21 cellular contexts compared by ENCODE assay signal in the genomic region with DNA sequence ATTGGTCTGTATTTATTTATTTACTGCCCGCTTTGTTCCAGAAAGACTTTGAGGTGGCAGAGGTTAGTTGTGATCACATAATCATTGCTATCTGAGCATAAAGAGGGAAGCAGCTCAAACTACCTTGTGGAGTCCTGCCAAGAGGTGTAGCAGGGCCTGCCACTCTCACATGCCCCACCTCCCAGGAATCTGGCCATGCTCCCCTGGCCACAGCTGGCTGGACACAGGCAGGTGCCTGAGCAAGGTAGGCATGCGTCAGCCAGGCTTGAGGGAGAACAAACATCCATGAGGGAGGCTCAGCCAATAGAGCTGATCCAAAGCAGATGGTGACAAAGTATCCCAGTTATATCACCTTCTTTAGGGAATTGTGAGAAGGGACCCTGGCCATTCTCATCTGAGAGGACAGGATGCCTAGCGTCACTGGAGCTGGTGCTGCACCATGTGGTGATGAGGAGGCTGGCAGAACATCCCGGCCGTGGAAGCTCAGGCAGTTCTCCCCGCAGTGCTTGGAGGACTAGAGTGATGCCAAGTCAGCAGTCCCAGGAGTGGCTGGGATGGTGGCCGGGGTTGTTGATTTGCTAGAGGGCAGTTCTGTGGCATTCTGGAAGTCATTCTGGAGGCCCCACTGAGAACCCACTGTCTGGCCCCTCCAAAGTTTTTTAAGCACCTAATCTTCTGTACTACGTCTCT. TPM values are rescaled to one million over a fixed set of nuclear protein-coding genes. Genes with fewer than 3 reads are reported as not detected.
DNase-seq lines count a peak whose midpoint lies in the region; ATAC-seq and TF ChIP-seq lines count a peak whose summit lies in the region.
"Had no signal": no experiment of that assay in that cellular context is flagged by ENCODE, and none has a peak within 500 bp of the region (broad histone marks: within the 10 kb centered on the region; RNA-seq: fewer than 3 reads in every experiment).

No MANE protein-coding gene starts in this region.

- CTCF ChIA-PET in activated CD4-positive, alpha-beta T cell treated with anti-CD3 and anti-CD28 coated beads for 36 hours (lab: Charles Lee): interaction anchor here (1.3 kb wide), 1 partner anchor 15 kb away, joined by 4 read pairs; no protein-coding TSS in a partner anchor

- no peak for TF ChIP-seq CTCF in LNCaP clone FGC (IDR thresholded peaks at IDR 0.05; ENCODE audit: control insufficient read depth, extremely low read depth, insufficient read depth)

- H3K4me3 ChIP-seq in LNCaP clone FGC (ENCODE audit: low read depth, low read length): no peak overlapping the region
- H3K4me3 ChIP-seq: cardiac muscle cell had no signal

- H3K9me3 Mint-ChIP-seq in activated CD4-positive, alpha-beta T cell treated with anti-CD3 and anti-CD28 coated beads for 36 hours (ENCODE audit: low read depth): no peaks in the 10 kb centered on the region
- H3K9me3 Mint-ChIP-seq: activated CD4-positive, alpha-beta T cell treated with anti-CD3 and anti-CD28 coated beads, Interleukin-2, amount 10 ng/mL, durations not matched to agents 24 days and 14 days; activated naive CD4-positive, alpha-beta T cell treated with anti-CD3 and anti-CD28 coated beads, Interleukin-2, amount 10 ng/mL, durations not matched to agents 7 days and 5 days; CD8-positive, alpha-beta T cell; dendritic cell treated with granulocyte-macrophage colony-stimulating factor and Interleukin-4, amounts not matched to agents 40 ng/mL and 50 ng/mL, for 4 days had no signal

- no peak overlapping the region for H3K4me3 Mint-ChIP-seq in activated CD4-positive, alpha-beta T cell treated with anti-CD3 and anti-CD28 coated beads for 36 hours
- H3K4me3 Mint-ChIP-seq: activated CD4-positive, alpha-beta T cell treated with anti-CD3 and anti-CD28 coated beads, Interleukin-2, amount 10 ng/mL, durations not matched to agents 24 days and 14 days; activated naive CD4-positive, alpha-beta T cell treated with anti-CD3 and anti-CD28 coated beads, Interleukin-2, amount 10 ng/mL, durations not matched to agents 7 days and 5 days; CD8-positive, alpha-beta T cell; dendritic cell treated with granulocyte-macrophage colony-stimulating factor and Interleukin-4, amounts not matched to agents 40 ng/mL and 50 ng/mL, for 4 days; mesothelial cell of epicardium; nephron had no signal

- no peak for ATAC-seq in activated CD4-positive, alpha-beta T cell treated with anti-CD3 and anti-CD28 coated beads for 36 hours
- ATAC-seq: CD8-positive, alpha-beta T cell had no signal

- intact Hi-C loops in posterior vena cava (cut with DNase I): no loop called here
- intact Hi-C loops in activated CD4-positive, alpha-beta T cell treated with anti-CD3 and anti-CD28 coated beads for 36 hours (cut with DNase I, micrococcal nuclease): no loop called here

- no peak overlapping the region for H3K27ac Mint-ChIP-seq in activated CD4-positive, alpha-beta T cell treated with anti-CD3 and anti-CD28 coated beads for 36 hours
- H3K27ac Mint-ChIP-seq: activated CD4-positive, alpha-beta T cell treated with anti-CD3 and anti-CD28 coated beads, Interleukin-2, amount 10 ng/mL, durations not matched to agents 24 days and 14 days; activated naive CD4-positive, alpha-beta T cell treated with anti-CD3 and anti-CD28 coated beads, Interleukin-2, amount 10 ng/mL, durations not matched to agents 7 days and 5 days; CD8-positive, alpha-beta T cell; dendritic cell treated with granulocyte-macrophage colony-stimulating factor and Interleukin-4, amounts not matched to agents 40 ng/mL and 50 ng/mL, for 4 days; mesothelial cell of epicardium; nephron had no signal

- H3K36me3 Mint-ChIP-seq in activated CD4-positive, alpha-beta T cell treated with anti-CD3 and anti-CD28 coated beads for 36 hours (ENCODE audit: low read depth): no peaks in the 10 kb centered on the region
- H3K36me3 Mint-ChIP-seq: activated naive CD4-positive, alpha-beta T cell treated with anti-CD3 and anti-CD28 coated beads, Interleukin-2, amount 10 ng/mL, durations not matched to agents 7 days and 5 days; CD8-positive, alpha-beta T cell; mesothelial cell of epicardium had no signal

- DNase-seq in DMS53 treated with DMSO at 0.1 percent for 48 hours (lab: John Stamatoyannopoulos, UW; ENCODE audit: unreplicated experiment): peak; percentile 87
- peak; percentile 63 for DNase-seq in LNCaP clone FGC (ENCODE audit: low read depth)
- peak; percentile 51 for DNase-seq in cerebellar cortex (ENCODE audit: low spot score)
- DNase-seq in posterior vena cava (ENCODE audit: low spot score): peak; percentile 46
- DNase-seq in activated CD4-positive, alpha-beta T cell treated with anti-CD3 and anti-CD28 coated beads for 4 hours: no peak
- no peak for DNase-seq in activated CD4-positive, alpha-beta T cell treated with anti-CD3 and anti-CD28 coated beads for 36 hours
- DNase-seq in activated CD8-positive, alpha-beta memory T cell treated with anti-CD3 and anti-CD28 coated beads, Interleukin-2, amount 50 U/mL, for 4 hours: no peak
- DNase-seq: activated CD4-positive, alpha-beta T cell treated with anti-CD3 and anti-CD28 coated beads, Interleukin-2, amount 10 ng/mL, durations not matched to agents 24 days and 14 days; activated naive CD4-positive, alpha-beta T cell treated with anti-CD3 and anti-CD28 coated beads, Interleukin-2, amount 10 ng/mL, durations not matched to agents 7 days and 5 days; amygdala; CD8-positive, alpha-beta T cell; GOT3; kidney glomerular epithelial cell; NCI-H1436 treated with DMSO at 0.1 percent for 48 hours; NCI-H2171 treated with DMSO at 0.1 percent for 48 hours; NCI-H82; OCI-M1 had no signal

- H3K27me3 Mint-ChIP-seq in activated CD4-positive, alpha-beta T cell treated with anti-CD3 and anti-CD28 coated beads for 36 hours: peaks cover 2% of the 10 kb centered on the region

- POLR2A ChIA-PET in activated CD4-positive, alpha-beta T cell treated with anti-CD3 and anti-CD28 coated beads for 36 hours (lab: Charles Lee): no interaction called here

- H3K4me1 Mint-ChIP-seq in activated CD4-positive, alpha-beta T cell treated with anti-CD3 and anti-CD28 coated beads for 36 hours: peaks cover 11% of the 10 kb centered on the region
- H3K4me1 Mint-ChIP-seq: mesothelial cell of epicardium, nephron had no signal

RNA-seq across cellular contexts. Expression of a gene that starts 6.8 kb away (rescaled TPM):
- 10 to 100 TPM; 45.6 to 47.9 TPM for total RNA-seq in posterior vena cava
- total RNA-seq in activated CD4-positive, alpha-beta T cell treated with anti-CD3 and anti-CD28 coated beads for 36 hours: 10 to 100 TPM; 63.2 to 80.4 TPM

Comparison
In these comparisons a context has a peak if more than half of its experiments do, and no peak if none do; other contexts are left out.
1. DNase-seq: peak in DMS53 treated with DMSO at 0.1 percent for 48 hours (single experiment), LNCaP clone FGC (single experiment), cerebellar cortex (single experiment) and posterior vena cava (single experiment); none in activated CD4-positive, alpha-beta T cell treated with anti-CD3 and anti-CD28 coated beads for 4 hours (0 of 2), activated CD4-positive, alpha-beta T cell treated with anti-CD3 and anti-CD28 coated beads for 36 hours (single experiment) and activated CD8-positive, alpha-beta memory T cell treated with anti-CD3 and anti-CD28 coated beads, Interleukin-2, amount 50 U/mL, for 4 hours (single experiment).